Comparison of ENCODE assay signal across 9 cellular contexts in the genomic region with DNA sequence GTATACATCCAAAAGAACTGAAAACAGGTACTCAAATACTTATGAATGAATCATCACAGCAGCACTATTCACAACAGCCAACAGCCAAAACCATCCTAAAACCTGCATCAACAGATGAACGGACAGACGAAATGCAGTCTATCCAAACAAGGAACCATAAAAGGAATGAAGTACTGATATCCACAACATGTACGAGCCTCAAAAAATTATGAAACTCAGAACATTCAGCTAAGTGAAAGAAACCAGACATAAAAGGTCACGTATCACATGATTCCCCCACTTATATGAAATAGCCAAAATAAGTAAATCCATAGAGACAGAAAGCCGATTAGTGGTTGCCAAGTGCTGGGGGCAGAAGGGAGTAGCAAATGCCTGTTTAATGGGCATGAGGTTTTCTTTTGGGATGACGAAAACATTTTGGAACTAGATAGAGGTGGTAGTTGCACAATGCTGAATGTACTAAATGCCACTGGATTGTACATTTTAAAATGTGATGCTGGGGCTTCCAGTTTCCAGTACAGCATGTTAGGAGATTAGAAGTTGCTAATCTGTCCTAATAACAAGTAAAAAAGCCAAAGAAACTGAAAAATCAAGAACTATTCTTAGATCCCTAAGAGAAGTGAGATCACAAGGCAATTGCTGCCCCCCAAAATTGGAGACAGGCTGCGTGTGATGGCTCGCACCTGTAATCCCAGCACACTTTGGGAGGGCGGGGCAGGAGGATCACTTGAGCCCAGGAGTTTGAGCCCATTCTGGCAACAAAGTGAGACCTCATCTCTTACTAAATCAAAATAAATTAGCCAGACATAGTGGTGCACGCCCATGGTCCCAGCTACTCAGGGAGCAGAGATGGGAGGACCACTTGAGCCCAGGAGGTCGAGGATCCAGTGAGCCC. TPM values are rescaled to one million over a fixed set of nuclear protein-coding genes. Genes with fewer than 3 reads are reported as not detected.
DNase-seq lines count a peak whose midpoint lies in the region; ATAC-seq and TF ChIP-seq lines count a peak whose summit lies in the region.
"Had no signal": no experiment of that assay in that cellular context is flagged by ENCODE, and none has a peak within 500 bp of the region (broad histone marks: within the 10 kb centered on the region; RNA-seq: fewer than 3 reads in every experiment).

No MANE protein-coding gene starts in this region.

- H3K4me1 ChIP-seq in left ventricle myocardium inferior = peaks cover 65% of the 10 kb centered on the region
- peaks cover 0 to 31% (median 17%) of the 10 kb centered on the region in 4 donors for H3K4me1 ChIP-seq in tibial artery

- peaks cover 4% of the 10 kb centered on the region for H3K36me3 Mint-ChIP-seq in activated T-cell treated with anti-CD3 and anti-CD28 coated beads, Interleukin-2, amount 50 U/mL, for 24 hours (ENCODE audit: low read depth)
- no peaks in the 10 kb centered on the region for H3K36me3 Mint-ChIP-seq in activated naive CD8-positive, alpha-beta T cell treated with anti-CD3 and anti-CD28 coated beads, Interleukin-2, amount 50 U/mL, for 24 hours (ENCODE audit: low read depth)

- H3K27me3 ChIP-seq in left ventricle myocardium inferior (ENCODE audit: low read depth) (no peaks in the 10 kb centered on the region), tibial artery (no peaks in the 10 kb centered on the region)

- H3K27me3 Mint-ChIP-seq in activated T-cell treated with anti-CD3 and anti-CD28 coated beads, Interleukin-2, amount 50 U/mL, for 24 hours = no peaks in the 10 kb centered on the region
- H3K27me3 Mint-ChIP-seq in activated naive CD8-positive, alpha-beta T cell treated with anti-CD3 and anti-CD28 coated beads, Interleukin-2, amount 50 U/mL, for 24 hours = no peaks in the 10 kb centered on the region

- H3K9me3 ChIP-seq in left ventricle myocardium inferior (replicated peaks) (no peaks in the 10 kb centered on the region), tibial artery (no peaks in the 10 kb centered on the region)

- H3K9me3 Mint-ChIP-seq in activated T-cell treated with anti-CD3 and anti-CD28 coated beads, Interleukin-2, amount 50 U/mL, for 24 hours = no peaks in the 10 kb centered on the region
- no peaks in the 10 kb centered on the region for H3K9me3 Mint-ChIP-seq in activated naive CD8-positive, alpha-beta T cell treated with anti-CD3 and anti-CD28 coated beads, Interleukin-2, amount 50 U/mL, for 24 hours

- no peaks in the 10 kb centered on the region for H3K36me3 ChIP-seq in left ventricle myocardium inferior
- H3K36me3 ChIP-seq in tibial artery = no peaks in the 10 kb centered on the region

- intact Hi-C loops in left ventricle myocardium inferior (cut with micrococcal nuclease) (no loop called here), tibial artery (cut with DNase I; ENCODE audit: low total_unique reads) (no loop called here)

- H3K27ac ChIP-seq in left ventricle myocardium inferior (replicated peaks) (peak overlapping the region; percentile 6), tibial artery (peak overlapping the region; percentile 10 to 57)

- H3K4me3 ChIP-seq in left ventricle myocardium inferior (no peak overlapping the region), tibial artery (peak overlapping the region in 1 of 2 donors; percentile 36)

- ATAC-seq in activated naive CD8-positive, alpha-beta T cell treated with anti-CD3 and anti-CD28 coated beads, Interleukin-2, amount 50 U/mL, for 24 hours = no peak
- ATAC-seq in GM18907 (IDR thresholded peaks at IDR 0.05; ENCODE audit: unreplicated experiment) (no peak), GM19035 (IDR thresholded peaks at IDR 0.05; ENCODE audit: unreplicated experiment) (no peak)

- H3K4me3 Mint-ChIP-seq in activated T-cell treated with anti-CD3 and anti-CD28 coated beads, Interleukin-2, amount 50 U/mL, for 24 hours = no peak overlapping the region
- no peak overlapping the region for H3K4me3 Mint-ChIP-seq in activated naive CD8-positive, alpha-beta T cell treated with anti-CD3 and anti-CD28 coated beads, Interleukin-2, amount 50 U/mL, for 24 hours

- TF ChIP-seq CTCF in left ventricle myocardium inferior (IDR thresholded peaks at IDR 0.05; ENCODE audit: borderline replicate concordance) = no peak
- TF ChIP-seq CTCF in tibial artery (IDR thresholded peaks at IDR 0.05) = no peak

- peak; percentile 17 for DNase-seq in activated T-cell treated with anti-CD3 and anti-CD28 coated beads, Interleukin-2, amount 50 U/mL, for 24 hours
- no peak for DNase-seq in activated T-cell treated with anti-CD3 and anti-CD28 coated beads, Interleukin-2, amount 50 U/mL, for 1 hour
- DNase-seq in activated naive CD8-positive, alpha-beta T cell treated with anti-CD3 and anti-CD28 coated beads, Interleukin-2, amount 50 U/mL, for 24 hours = no peak
- DNase-seq in left ventricle myocardium inferior (no peak), tibial artery (peak in 1 of 2 donors; percentile 44), RKO (ENCODE audit: low spot score) (no peak)
- DNase-seq: activated gamma-delta T cell treated with Interleukin-2 at 50 U/mL for 16 hours had no signal

- H3K27ac Mint-ChIP-seq in activated T-cell treated with anti-CD3 and anti-CD28 coated beads, Interleukin-2, amount 50 U/mL, for 24 hours = no peak overlapping the region
- H3K27ac Mint-ChIP-seq in activated naive CD8-positive, alpha-beta T cell treated with anti-CD3 and anti-CD28 coated beads, Interleukin-2, amount 50 U/mL, for 24 hours = peak overlapping the region; percentile 9

- peaks cover 66% of the 10 kb centered on the region for H3K4me1 Mint-ChIP-seq in activated T-cell treated with anti-CD3 and anti-CD28 coated beads, Interleukin-2, amount 50 U/mL, for 24 hours (ENCODE audit: low read depth)
- H3K4me1 Mint-ChIP-seq in activated naive CD8-positive, alpha-beta T cell treated with anti-CD3 and anti-CD28 coated beads, Interleukin-2, amount 50 U/mL, for 24 hours = peaks cover 59% of the 10 kb centered on the region

RNA-seq across cellular contexts. Expression of gene CLSTN1, which starts 25.3 kb away (rescaled TPM):
- 63.5 TPM for total RNA-seq in left ventricle myocardium inferior
